Comparison of ENCODE assay signal across 21 cellular contexts in the genomic region with DNA sequence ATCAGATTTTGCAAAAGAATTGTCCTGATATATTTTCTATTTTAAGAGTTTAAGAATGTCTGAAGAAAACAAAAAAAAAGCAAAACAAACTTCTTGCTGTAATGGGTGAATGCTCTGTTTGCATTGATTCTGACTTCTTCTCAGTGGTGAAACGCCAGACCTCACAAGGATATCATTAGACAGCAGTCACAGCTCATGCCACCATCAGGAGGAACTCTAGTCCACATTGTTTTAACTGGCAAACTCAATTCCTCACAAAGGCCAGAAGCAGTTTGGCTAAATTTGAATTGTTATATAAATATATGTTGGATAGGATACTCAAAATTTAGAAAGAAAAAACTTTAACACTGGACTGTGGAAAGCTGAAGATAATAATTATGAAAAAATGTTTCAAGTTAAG.
DNase-seq lines count a peak whose midpoint lies in the region; ATAC-seq, FAIRE-seq and TF ChIP-seq lines count a peak whose summit lies in the region.
"Had no signal": no experiment of that assay in that cellular context is flagged by ENCODE, and none has a peak within 500 bp of the region (broad histone marks: within the 10 kb centered on the region; RNA-seq: fewer than 3 reads in every experiment).

No MANE protein-coding gene starts in this region.

- peak; percentile 2; the same call in 1 of the 2 replicates for TF ChIP-seq CTCF in AG09319 (IDR thresholded peaks at IDR 0.05; ENCODE audit: low read depth, low read length)
- TF ChIP-seq CTCF in coronary artery (IDR thresholded peaks at IDR 0.05), result peak; percentile 15
- peak; percentile 36 for TF ChIP-seq CTCF in osteocyte (IDR thresholded peaks at IDR 0.05)
- no peak for TF ChIP-seq CTCF in HepG2 (CRISPR knock-in tag; IDR thresholded peaks at IDR 0.05)
- TF ChIP-seq CTCF in MM.1S (IDR thresholded peaks at IDR 0.05; ENCODE audit: low read length), result no peak

- no peak for ATAC-seq in HepG2
- ATAC-seq: K562 had no signal

- H3K79me2 ChIP-seq in HepG2 (ENCODE audit: insufficient read depth, low read length) (peaks cover 3% of the 10 kb centered on the region), MM.1S (ENCODE audit: low read length) (no peaks in the 10 kb centered on the region)

- intact Hi-C loops in HepG2 (cut with micrococcal nuclease; ENCODE audit: unreplicated experiment), result loop anchor here (5.0 kb wide), 1 partner anchor 88 kb away; the partner anchor contains the start of gene DOK6

- POLR2A ChIA-PET in HepG2 (lab: Yijun Ruan, JAX), result no interaction called here

- H3K27me3 ChIP-seq in HepG2 (ENCODE audit: control insufficient read depth in 1 of 2, insufficient read depth in 2 of 2, low read length in 2 of 2) (no peaks in the 10 kb centered on the region), MM.1S (replicated peaks; ENCODE audit: insufficient read depth, low read length) (no peaks in the 10 kb centered on the region)
- H3K27me3 ChIP-seq: BE2C, MG63 had no signal

- CTCF ChIA-PET in HepG2 (lab: Yijun Ruan, JAX; ENCODE audit: low intra/inter-chr PET ratio, low total read pairs), result no interaction called here

- H3K4me3 ChIP-seq in SK-N-MC, result no peak overlapping the region
- H3K4me3 ChIP-seq in coronary artery, result no peak overlapping the region
- H3K4me3 ChIP-seq in HepG2 (replicated peaks in 1 of 3; ENCODE audit: insufficient read depth in 1 of 3, low read depth in 2 of 3, low read length in 3 of 3), result no peak overlapping the region
- no peak overlapping the region for H3K4me3 ChIP-seq in MM.1S (ENCODE audit: low read length)
- H3K4me3 ChIP-seq: K562, MG63, PC-9 had no signal

- peak overlapping the region; percentile 82 for H3K27ac ChIP-seq in SK-N-MC
- no peak overlapping the region for H3K27ac ChIP-seq in coronary artery
- H3K27ac ChIP-seq in HepG2 (ENCODE audit: extremely low read length, insufficient read depth, low read length), result no peak overlapping the region
- no peak overlapping the region for H3K27ac ChIP-seq in MM.1S (ENCODE audit: low read length)
- H3K27ac ChIP-seq: PC-9 had no signal

- H2AFZ ChIP-seq in HepG2 (ENCODE audit: low read length) (no peak overlapping the region), MM.1S (ENCODE audit: low read length) (no peak overlapping the region)
- H2AFZ ChIP-seq: PC-9 had no signal

- no peak for TF ChIP-seq POLR2A in HepG2 (IDR thresholded peaks at IDR 0.05; ENCODE audit: insufficient read depth in 1 of 2, low read depth in 2 of 2, low read length in 2 of 2)

- H3K27ac Mint-ChIP-seq in osteocyte (ENCODE audit: unreplicated experiment), result peak overlapping the region; percentile 16

- TF ChIP-seq EP300 in HepG2 (IDR thresholded peaks at IDR 0.05; ENCODE audit: low read depth in 2 of 2, low read length in 2 of 2) (no peak), HepG2 (CRISPR knock-in tag; IDR thresholded peaks at IDR 0.05; ENCODE audit: borderline replicate concordance) (no peak)

- DNase-seq in AG09319 (ENCODE audit: extremely low read depth, low read depth) (no peak), SK-N-MC (ENCODE audit: low read depth, low spot score) (no peak), coronary artery (ENCODE audit: low spot score) (no peak), osteocyte (ENCODE audit: extremely low spot score, unreplicated experiment) (no peak), HepG2 (ENCODE audit: low spot score) (no peak), AG20443 (ENCODE audit: low spot score) (no peak), MM.1S (no peak)
- DNase-seq: DMS79 treated with DMSO at 0.1 percent for 48 hours, H7, NCI-H1092 treated with DMSO at 0.1 percent for 48 hours, NCI-H146, NCI-H2029, NCI-H2227 treated with DMSO at 0.1 percent for 48 hours, NCI-H510A, NCI-H748 treated with DMSO at 0.1 percent for 48 hours, PC-9, RPMI8226, SHP77 had no signal

- BruUV-seq in HepG2 (replicated peaks; lab: Mats Ljungman, UMichigan), result no TSS peak

- no peak for TF ChIP-seq RAD21 in HepG2 (CRISPR knock-in tag; IDR thresholded peaks at IDR 0.05)

- in situ Hi-C loops in HepG2 (cut with HindIII; ENCODE audit: extremely low pct_ligation_motif_present, low pct_unique_long_range_greater_than_20kb), result no loop called here

- H3K36me3 Mint-ChIP-seq in osteocyte (ENCODE audit: unreplicated experiment), result no peaks in the 10 kb centered on the region

- H3K9me2 ChIP-seq in MM.1S (replicated peaks; ENCODE audit: insufficient read depth, low read length), result no peaks in the 10 kb centered on the region

- no peaks in the 10 kb centered on the region for H3F3A ChIP-seq in MM.1S (ENCODE audit: insufficient read depth, low read length)

- H3K4me2 ChIP-seq in HepG2 (ENCODE audit: low read depth, low read length), result no peak overlapping the region
- no peak overlapping the region for H3K4me2 ChIP-seq in MM.1S (ENCODE audit: low read depth, low read length)
- H3K4me2 ChIP-seq: PC-9 had no signal

- H3K36me3 ChIP-seq in SK-N-MC (ENCODE audit: insufficient read depth, low read length) (no peaks in the 10 kb centered on the region), HepG2 (replicated peaks in 1 of 2; ENCODE audit: control insufficient read depth in 1 of 2, insufficient read depth in 2 of 2, low read length in 2 of 2) (0 out of 5 replicates have a peak, but pooled peaks cover 0 to 3% of the 10 kb centered on the region in 2 experiments), MM.1S (replicated peaks; ENCODE audit: insufficient read depth, low read length) (no peaks in the 10 kb centered on the region)
- H3K36me3 ChIP-seq: BE2C, MG63 had no signal

- H4K20me1 ChIP-seq in HepG2 (ENCODE audit: insufficient read depth, low read length), result no peaks in the 10 kb centered on the region
- H4K20me1 ChIP-seq in MM.1S (ENCODE audit: insufficient read depth, low read length), result no peaks in the 10 kb centered on the region

- H3K9me3 ChIP-seq in SK-N-MC (ENCODE audit: low read depth, low read length) (no peaks in the 10 kb centered on the region), HepG2 (ENCODE audit: low read length) (0 out of 2 replicates have a peak, but pooled peaks cover 10% of the 10 kb centered on the region), MM.1S (replicated peaks; ENCODE audit: insufficient read depth, low read length) (no peaks in the 10 kb centered on the region)
- H3K9me3 ChIP-seq: BE2C, MG63 had no signal

- no peak for FAIRE-seq in HepG2 (lab: Jason Lieb, UNC)
- FAIRE-seq: K562 had no signal

- peaks cover 19% of the 10 kb centered on the region for H3K4me1 Mint-ChIP-seq in osteocyte (ENCODE audit: unreplicated experiment)

- no peak overlapping the region for H3K9ac ChIP-seq in SK-N-MC (ENCODE audit: insufficient read length)
- no peak overlapping the region for H3K9ac ChIP-seq in HepG2 (ENCODE audit: insufficient read depth, low read depth, low read length)
- no peak overlapping the region for H3K9ac ChIP-seq in MM.1S (ENCODE audit: low read length)

- H3K4me3 Mint-ChIP-seq in osteocyte (ENCODE audit: unreplicated experiment), result no peak overlapping the region

- H3K9me3 Mint-ChIP-seq in osteocyte (ENCODE audit: unreplicated experiment), result no peaks in the 10 kb centered on the region

- no peaks in the 10 kb centered on the region for H3K27me3 Mint-ChIP-seq in osteocyte (ENCODE audit: unreplicated experiment)

- H3K4me1 ChIP-seq in HepG2 (ENCODE audit: insufficient read depth, low read length) (peaks cover 12% of the 10 kb centered on the region; the same call in 1 of the 2 replicates), MM.1S (ENCODE audit: low read length) (no peaks in the 10 kb centered on the region)
- H3K4me1 ChIP-seq: BE2C had no signal

- WGBS in HepG2 (ENCODE audit: low lambda C conversion rate), result 64% methylated on average over 1 of the region's 1 CpG

TF ChIP-seq in HepG2, 621 proteins besides CTCF, POLR2A, EP300 and RAD21:
- no peak for TF ChIP-seq NFRKB (IDR thresholded peaks at IDR 0.05)
- TF ChIP-seq ZNF574 (CRISPR knock-in tag; IDR thresholded peaks at IDR 0.05), result no peak
- TF ChIP-seq ERF (CRISPR knock-in tag; IDR thresholded peaks at IDR 0.05), result no peak
- TF ChIP-seq CCDC6 (CRISPR knock-in tag; IDR thresholded peaks at IDR 0.05), result no peak
- no peak for TF ChIP-seq ZNF616 (CRISPR knock-in tag; IDR thresholded peaks at IDR 0.05; ENCODE audit: low read depth)
- TF ChIP-seq TCF7L2 (IDR thresholded peaks at IDR 0.05; ENCODE audit: low read depth, low read length), result no peak
- TF ChIP-seq ZSCAN29 (CRISPR knock-in tag; conservative IDR thresholded peaks at IDR 0.05), result no peak
TF ChIP-seq in HepG2: peak in this region for 0.

Comparison
In these comparisons a context has a peak if more than half of its experiments do, and no peak if none do; other contexts are left out.
1. CTCF ChIP-seq: peak in AG09319 (single experiment), coronary artery (single experiment) and osteocyte (single experiment); none in HepG2 (single experiment) and MM.1S (single experiment).